25 cellular contexts compared by ENCODE assay signal in the genomic region with DNA sequence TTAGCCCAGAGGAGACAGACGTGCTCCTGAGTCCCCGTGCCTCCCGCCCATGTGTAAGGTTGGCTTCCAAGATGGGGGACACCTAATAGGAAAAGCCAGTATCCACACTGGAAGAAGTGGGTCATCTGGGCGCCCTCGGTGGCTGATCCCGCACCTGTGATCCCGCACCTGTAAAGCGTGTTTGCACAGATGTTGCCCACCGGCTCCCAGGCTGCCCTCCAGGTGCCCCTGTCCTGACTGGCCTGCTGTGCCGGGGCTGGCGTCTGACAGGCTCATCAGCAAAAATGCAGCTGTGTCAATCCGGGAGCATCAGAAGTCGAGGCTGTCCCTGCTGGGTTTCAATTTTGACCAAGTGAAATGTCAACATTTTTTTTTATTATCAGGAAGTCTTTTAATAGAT.
"Had no signal": no experiment of that assay in that cellular context is flagged by ENCODE, and none has a peak within 500 bp of the region (broad histone marks: within the 10 kb centered on the region; RNA-seq: fewer than 3 reads in every experiment).

No MANE protein-coding gene starts in this region.

- H3K36me3 ChIP-seq: SJCRH30 had no signal

- DNase-seq: IMR-90; Kasumi-1; KG1; MV-4-11; NCI-H1048; NCI-H1105; NCI-H1417; NCI-H1436 treated with DMSO at 0.1 percent for 48 hours; NCI-H187; NCI-H2029; NCI-H2171 treated with DMSO at 0.1 percent for 48 hours; NCI-H345; NCI-H446 treated with DMSO at 0.1 percent for 48 hours; NCI-H510A treated with DMSO at 0.1 percent for 48 hours; NCI-H526; NCI-H774; NK-92 treated with Interleukin-12 subunit alpha and Interleukin-12 subunit beta, amount 100 ng/mL, for 24 hours; PC-3; SHP77 treated with DMSO at 0.1 percent for 48 hours; SJCRH30; T-helper 1 cell had no signal

- H3K9me3 ChIP-seq: SJCRH30 had no signal

- ATAC-seq: HepG2, Panc1, PC-3, Right ventricle myocardium inferior, SK-N-SH treated with all-trans-retinoic acid at 6 μM for 48 hours had no signal

- H3K27me3 ChIP-seq: SJCRH30 had no signal

- H3K4me3 ChIP-seq: SJCRH30 had no signal

- H3K4me1 ChIP-seq: SJCRH30 had no signal

- H3K27ac ChIP-seq: SJCRH30 had no signal
